ENCODE assay signal across 1 cellular context in genomic region chr2:237666606-237667005, GRCh38.
TF ChIP-seq lines count a peak whose summit lies in the region.

No MANE protein-coding gene starts in this region.

TF ChIP-seq in IMR-90, 13 proteins besides CTCF, POLR2A, EP300 and RAD21 (continued from another document):
- TF ChIP-seq USF2 (IDR thresholded peaks at IDR 0.05; ENCODE audit: low read depth, low read length) (no peak), FOS (IDR thresholded peaks at IDR 0.05; ENCODE audit: low read depth, low read length) (no peak), BHLHE40 (IDR thresholded peaks at IDR 0.05; ENCODE audit: low read depth, low read length) (no peak)
TF ChIP-seq in IMR-90: peak in this region for 0.
